22 cellular contexts compared by ENCODE assay signal in genomic region chr2:206068207-206068606, GRCh38.
"Had no signal": no experiment of that assay in that cellular context is flagged by ENCODE, and none has a peak within 500 bp of the region (broad histone marks: within the 10 kb centered on the region; RNA-seq: fewer than 3 reads in every experiment).

No MANE protein-coding gene starts in this region.

- H3K9me3 ChIP-seq: esophagus muscularis mucosa, gastroesophageal sphincter, left lung, lower lobe of right lung, mucosa of descending colon had no signal

- H3K27ac ChIP-seq: coronary artery, dorsolateral prefrontal cortex, esophagus muscularis mucosa, foreskin keratinocyte, gastroesophageal sphincter, heart left ventricle, left lung, lower lobe of right lung had no signal

- FAIRE-seq: colon, endothelial cell of umbilical vein, frontal cortex, islet of Langerhans, keratinocyte had no signal

- DNase-seq: dermis blood vessel endothelial cell; dorsolateral prefrontal cortex; effector CD4-positive, alpha-beta T cell; effector memory CD4-positive, alpha-beta T cell; foreskin keratinocyte; heart left ventricle; hippocampal formation; left cardiac atrium; left lung; left ventricle myocardium superior; lower lobe of right lung; mesenchymal stem cell; mucosa of descending colon; naive B cell had no signal

- H3K4me3 ChIP-seq: coronary artery, dorsolateral prefrontal cortex, esophagus muscularis mucosa, gastroesophageal sphincter, heart left ventricle, left lung, lower lobe of right lung, mucosa of descending colon had no signal

- H3K4me1 ChIP-seq: foreskin keratinocyte, gastroesophageal sphincter had no signal

- H3K27me3 ChIP-seq: dorsolateral prefrontal cortex, esophagus muscularis mucosa, foreskin keratinocyte, gastroesophageal sphincter, heart left ventricle, left lung had no signal

- ATAC-seq: foreskin keratinocyte, gastroesophageal sphincter, heart left ventricle, left cardiac atrium, left lung, left ventricle myocardium superior, lower lobe of right lung, mucosa of descending colon had no signal
